In the genomic region with DNA sequence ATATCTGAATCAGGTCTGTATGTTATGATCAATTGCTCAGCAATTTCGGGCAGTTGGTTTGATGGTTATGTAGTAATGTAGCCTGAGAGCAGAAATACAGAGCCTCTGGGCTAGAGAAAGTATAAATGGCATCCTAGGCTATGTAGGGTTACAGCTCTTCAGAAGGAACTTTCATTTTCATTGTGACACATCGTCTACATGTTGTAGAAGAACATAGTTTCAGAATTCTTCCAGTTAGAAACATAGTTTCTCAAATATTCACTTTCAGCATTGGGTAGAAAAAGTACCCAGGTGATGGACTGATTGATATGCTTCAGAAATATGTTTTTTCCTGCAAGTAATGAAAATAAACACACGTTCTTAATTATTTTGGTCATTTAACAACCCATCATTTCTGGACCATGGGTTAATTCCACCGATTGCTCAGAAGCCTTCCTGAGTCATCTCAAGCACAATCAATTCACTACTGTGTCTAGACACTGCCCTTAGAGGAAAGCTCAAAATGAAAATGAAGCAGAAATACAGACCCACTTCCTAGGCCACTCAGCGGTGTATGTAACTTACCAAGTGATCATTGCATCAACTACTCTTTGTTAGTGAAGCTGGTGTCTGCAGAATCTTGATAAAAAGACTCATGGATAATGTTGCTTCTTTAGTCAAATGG, we compare ENCODE assay signal across 9 cellular contexts.
DNase-seq lines count a peak whose midpoint lies in the region; ATAC-seq and TF ChIP-seq lines count a peak whose summit lies in the region.
"Had no signal": no experiment of that assay in that cellular context is flagged by ENCODE, and none has a peak within 500 bp of the region (broad histone marks: within the 10 kb centered on the region; RNA-seq: fewer than 3 reads in every experiment).

No MANE protein-coding gene starts in this region.

- no peak for TF ChIP-seq CTCF in Peyer's patch (IDR thresholded peaks at IDR 0.05)

- no peak overlapping the region for H3K4me3 ChIP-seq in Peyer's patch

- peaks cover 27% of the 10 kb centered on the region for H3K4me1 Mint-ChIP-seq in T-helper 2 cell treated with Interferon-gamma antibody and Interleukin-4, amounts not matched to agents 5 μg/mL and 100 μg/mL, for 36 hours (ENCODE audit: low read depth)

- H3K27me3 Mint-ChIP-seq in T-helper 2 cell treated with Interferon-gamma antibody and Interleukin-4, amounts not matched to agents 5 μg/mL and 100 μg/mL, for 36 hours (ENCODE audit: low read depth), result peaks cover 2% of the 10 kb centered on the region

- no peak for TF ChIP-seq POLR2A in Peyer's patch (IDR thresholded peaks at IDR 0.05)

- no peak overlapping the region for H3K27ac ChIP-seq in Peyer's patch

- peak; percentile 91 for ATAC-seq in HG02981 (IDR thresholded peaks at IDR 0.05; ENCODE audit: unreplicated experiment)

- DNase-seq in stimulated activated CD4-positive, alpha-beta T cell treated with anti-CD3 and anti-CD28 coated beads, Interleukin-1b, Interleukin-23, amount 100 ng/mL, for 48 hours, result peak; percentile 31
- no peak for DNase-seq in stimulated activated CD4-positive, alpha-beta T cell treated with anti-CD3 and anti-CD28 coated beads, Interleukin-4, amount 100 ng/mL, for 4 hours
- peak; percentile 57 for DNase-seq in T-helper 2 cell treated with Interferon-gamma antibody and Interleukin-4, amounts not matched to agents 5 μg/mL and 100 μg/mL, for 36 hours (ENCODE audit: low spot score)
- DNase-seq in D341Med (ENCODE audit: low spot score) (no peak), NCI-H1092 (lab: John Stamatoyannopoulos, UW) (no peak), Peyer's patch (no peak), GF-D8 (lab: John Stamatoyannopoulos, UW) (no peak)
- DNase-seq: DMS79 treated with DMSO at 0.1 percent for 48 hours had no signal

- H3K9me3 ChIP-seq in Peyer's patch, result no peaks in the 10 kb centered on the region

- no peaks in the 10 kb centered on the region for H3K27me3 ChIP-seq in Peyer's patch

- H3K36me3 Mint-ChIP-seq in T-helper 2 cell treated with Interferon-gamma antibody and Interleukin-4, amounts not matched to agents 5 μg/mL and 100 μg/mL, for 36 hours (ENCODE audit: low read depth), result no peaks in the 10 kb centered on the region

- peak overlapping the region; percentile 69 for H3K27ac Mint-ChIP-seq in T-helper 2 cell treated with Interferon-gamma antibody and Interleukin-4, amounts not matched to agents 5 μg/mL and 100 μg/mL, for 36 hours

- H3K36me3 ChIP-seq in Peyer's patch, result no peaks in the 10 kb centered on the region

- H3K9me3 Mint-ChIP-seq in T-helper 2 cell treated with Interferon-gamma antibody and Interleukin-4, amounts not matched to agents 5 μg/mL and 100 μg/mL, for 36 hours, result no peaks in the 10 kb centered on the region

- H3K4me3 Mint-ChIP-seq in T-helper 2 cell treated with Interferon-gamma antibody and Interleukin-4, amounts not matched to agents 5 μg/mL and 100 μg/mL, for 36 hours, result peak overlapping the region; percentile 71

- peaks cover 0 to 8% (median 2%) of the 10 kb centered on the region in 4 donors for H3K4me1 ChIP-seq in Peyer's patch

Comparison
In these comparisons a context has a peak if more than half of its experiments do, and no peak if none do; other contexts are left out.
1. DNase-seq: peak in stimulated activated CD4-positive, alpha-beta T cell treated with anti-CD3 and anti-CD28 coated beads, Interleukin-1b, Interleukin-23, amount 100 ng/mL, for 48 hours (single experiment) and T-helper 2 cell treated with Interferon-gamma antibody and Interleukin-4, amounts not matched to agents 5 μg/mL and 100 μg/mL, for 36 hours (single experiment); none in stimulated activated CD4-positive, alpha-beta T cell treated with anti-CD3 and anti-CD28 coated beads, Interleukin-4, amount 100 ng/mL, for 4 hours (0 of 2), D341Med (single experiment), NCI-H1092 (single experiment), Peyer's patch (0 of 3) and GF-D8 (single experiment).